ENCODE assay signal across 8 cellular contexts in genomic region chr3:106176734-106177133, GRCh38.
DNase-seq lines count a peak whose midpoint lies in the region; ATAC-seq, FAIRE-seq and TF ChIP-seq lines count a peak whose summit lies in the region.

No MANE protein-coding gene starts in this region.

- H3K4me3 ChIP-seq in K562, result no peak overlapping the region
- peak overlapping the region in 1 of 4 donors; percentile 8 for H3K4me3 ChIP-seq in adrenal gland
- H3K4me3 ChIP-seq in pancreas, result no peak overlapping the region

- H3K36me3 ChIP-seq in K562 (ENCODE audit: control insufficient read depth, insufficient read depth, low read length) (no peaks in the 10 kb centered on the region), adrenal gland (replicated peaks in 1 of 2) (no peaks in the 10 kb centered on the region), pancreas (no peaks in the 10 kb centered on the region)

- H3K9ac ChIP-seq in K562 (ENCODE audit: insufficient read depth in 1 of 2, low read depth in 2 of 2, low read length in 2 of 2), result no peak overlapping the region

- in situ Hi-C loops in K562 (cut with MboI), result no loop called here

- no peaks in the 10 kb centered on the region for H3K9me1 ChIP-seq in K562 (ENCODE audit: control insufficient read depth, insufficient read depth, low read length)

- H3K9me3 ChIP-seq in K562 (replicated peaks; ENCODE audit: control insufficient read depth, insufficient read depth, low read depth, low read length) (no peaks in the 10 kb centered on the region), adrenal gland (replicated peaks in 1 of 3) (no peaks in the 10 kb centered on the region), pancreas (no peaks in the 10 kb centered on the region)

- H3K4me1 ChIP-seq in K562 (replicated peaks in 1 of 2; ENCODE audit: control insufficient read depth in 2 of 2, insufficient read depth in 2 of 2, low read length in 2 of 2) (no peaks in the 10 kb centered on the region), adrenal gland (replicated peaks in 1 of 2) (no peaks in the 10 kb centered on the region), pancreas (no peaks in the 10 kb centered on the region)

- TF ChIP-seq EP300 in K562 (IDR thresholded peaks at IDR 0.05; ENCODE audit: low read length), result no peak

- H3K27me3 ChIP-seq in K562 (ENCODE audit: control insufficient read depth in 2 of 2, insufficient read depth in 2 of 2, low read length in 2 of 2) (no peaks in the 10 kb centered on the region), adrenal gland (no peaks in the 10 kb centered on the region), pancreas (no peaks in the 10 kb centered on the region)

- TF ChIP-seq POLR2A in K562 (conservative IDR thresholded peaks at IDR 0.05) (no peak), adrenal gland (IDR thresholded peaks at IDR 0.05) (no peak)

- TF ChIP-seq CTCF in K562 (IDR thresholded peaks at IDR 0.05 in 2 of 3, conservative IDR thresholded peaks at IDR 0.05 in 1 of 3; ENCODE audit: insufficient read depth in 2 of 3, low read depth in 1 of 3, low read length in 3 of 3), result no peak
- TF ChIP-seq CTCF in adrenal gland (IDR thresholded peaks at IDR 0.05), result no peak
- TF ChIP-seq CTCF in pancreas (IDR thresholded peaks at IDR 0.05), result no peak

- no peaks in the 10 kb centered on the region for H3K79me2 ChIP-seq in K562 (ENCODE audit: control insufficient read depth, insufficient read depth, low read length)

- no peak overlapping the region for H3K4me2 ChIP-seq in K562 (ENCODE audit: insufficient read depth, low read length)

- no peak overlapping the region for H3K27ac ChIP-seq in K562 (ENCODE audit: extremely low read depth, low read depth, low read length)
- H3K27ac ChIP-seq in adrenal gland, result no peak overlapping the region
- H3K27ac ChIP-seq in pancreas, result no peak overlapping the region

- POLR2A ChIA-PET in K562 (lab: Yijun Ruan, JAX), result no interaction called here

- H2AFZ ChIP-seq in K562 (ENCODE audit: low read depth, low read length), result peak overlapping the region; percentile 25; the same call in 1 of the 2 replicates

- TF ChIP-seq RAD21 in K562 (CRISPR knock-in tag; conservative IDR thresholded peaks at IDR 0.05 in 1 of 2, IDR thresholded peaks at IDR 0.05 in 1 of 2), result no peak

- no peaks in the 10 kb centered on the region for H4K20me1 ChIP-seq in K562 (replicated peaks; ENCODE audit: control insufficient read depth, insufficient read depth, low read length)

- CTCF ChIA-PET in K562 (lab: Yijun Ruan, JAX; ENCODE audit: low intra/inter-chr PET ratio), result no interaction called here

- no peak for DNase-seq in GM18507 (ENCODE audit: extremely low spot score, insufficient read length, low read depth)
- DNase-seq in SIG-M5 treated with dmso at 0.1 percent for 504 hours (lab: John Stamatoyannopoulos, UW; ENCODE audit: unreplicated experiment), result peak; percentile 46
- no peak for DNase-seq in K562 (ENCODE audit: extremely low read depth in 1 of 4, low spot score in 3 of 4)
- peak; percentile 19 for DNase-seq in stimulated activated CD8-positive, alpha-beta memory T cell treated with anti-CD3 and anti-CD28 coated beads, Interleukin-12 subunit alpha, Interleukin-12 subunit beta, amount 100 ng/mL, for 4 hours (ENCODE audit: low read depth)
- no peak for DNase-seq in adrenal gland
- DNase-seq in NCI-H1436 treated with DMSO at 0.1 percent for 48 hours (lab: John Stamatoyannopoulos, UW), result no peak
- no peak for DNase-seq in pancreas

- ATAC-seq in HG02870 (IDR thresholded peaks at IDR 0.05; ENCODE audit: unreplicated experiment) (peak; percentile 88), K562 (no peak), pancreas (no peak)

- BruUV-seq in K562 (replicated peaks; lab: Mats Ljungman, UMichigan), result no TSS peak

- WGBS in K562 (ENCODE audit: insufficient coverage, low coverage, missing lambda C conversion rate), result 17% methylated on average over 3 of the region's 3 CpGs
- WGBS in adrenal gland, 4 donors, result 31 to 41% (median 36%) methylated on average over 3 of the region's 3 CpGs
- 21 to 38% methylated on average over 3 of the region's 3 CpGs for WGBS in pancreas, 2 donors

- FAIRE-seq in GM18507 (lab: Jason Lieb, UNC) (peak; percentile 98), K562 (lab: Jason Lieb, UNC) (no peak), pancreas (lab: Jason Lieb, UNC) (no peak)

- intact Hi-C loops in K562 (cut with micrococcal nuclease), result no loop called here
- intact Hi-C loops in adrenal gland (cut with DNase I), result no loop called here
- intact Hi-C loops in pancreas (cut with DNase I), result no loop called here

TF ChIP-seq in K562, 482 proteins besides CTCF, POLR2A, EP300 and RAD21:
- TF ChIP-seq HOMEZ (CRISPR knock-in tag; IDR thresholded peaks at IDR 0.05) (no peak), HDAC2 (IDR thresholded peaks at IDR 0.05) (no peak), USF2 (CRISPR knock-in tag; IDR thresholded peaks at IDR 0.05) (no peak), SREBF1 (IDR thresholded peaks at IDR 0.05; ENCODE audit: borderline replicate concordance, low read depth, low read length) (no peak)

Comparison
In these comparisons a context has a peak if more than half of its experiments do, and no peak if none do; other contexts are left out.
1. DNase-seq: peak in SIG-M5 treated with dmso at 0.1 percent for 504 hours (single experiment) and stimulated activated CD8-positive, alpha-beta memory T cell treated with anti-CD3 and anti-CD28 coated beads, Interleukin-12 subunit alpha, Interleukin-12 subunit beta, amount 100 ng/mL, for 4 hours (single experiment); none in GM18507 (single experiment), K562 (0 of 4), adrenal gland (0 of 7), NCI-H1436 treated with DMSO at 0.1 percent for 48 hours (single experiment) and pancreas (0 of 6).